12 cellular contexts compared by ENCODE assay signal in genomic region chr2:237132799-237133198, GRCh38. TPM values are rescaled to one million over a fixed set of nuclear protein-coding genes. Genes with fewer than 3 reads are reported as not detected.
DNase-seq lines count a peak whose midpoint lies in the region; ATAC-seq, FAIRE-seq and TF ChIP-seq lines count a peak whose summit lies in the region.
"Had no signal": no experiment of that assay in that cellular context is flagged by ENCODE, and none has a peak within 500 bp of the region (broad histone marks: within the 10 kb centered on the region; RNA-seq: fewer than 3 reads in every experiment).

No MANE protein-coding gene starts in this region.

- no peaks in the 10 kb centered on the region for H3K79me2 ChIP-seq in SK-N-SH (ENCODE audit: insufficient read depth)

- no peaks in the 10 kb centered on the region for H3K36me3 Mint-ChIP-seq in activated CD4-positive, alpha-beta memory T cell treated with anti-CD3 and anti-CD28 coated beads for 36 hours
- H3K36me3 Mint-ChIP-seq in naive thymus-derived CD4-positive, alpha-beta T cell: no peaks in the 10 kb centered on the region

- intact Hi-C loops in sigmoid colon (cut with DNase I): no loop called here
- intact Hi-C loops in activated CD4-positive, alpha-beta memory T cell treated with anti-CD3 and anti-CD28 coated beads for 36 hours (cut with micrococcal nuclease): no loop called here
- intact Hi-C loops in naive thymus-derived CD4-positive, alpha-beta T cell (cut with micrococcal nuclease): no loop called here

- ATAC-seq in SK-N-SH treated with all-trans-retinoic acid at 6 μM for 48 hours: no peak
- ATAC-seq in naive thymus-derived CD4-positive, alpha-beta T cell: no peak
- ATAC-seq: T-helper 17 cell had no signal

- TF ChIP-seq CTCF in SK-N-SH (IDR thresholded peaks at IDR 0.05): peak; percentile 43
- peak; percentile 48 for TF ChIP-seq CTCF in LNCaP clone FGC (IDR thresholded peaks at IDR 0.05; ENCODE audit: control insufficient read depth, extremely low read depth, insufficient read depth)
- no peak for TF ChIP-seq CTCF in sigmoid colon (IDR thresholded peaks at IDR 0.05)

- no peaks in the 10 kb centered on the region for H4K20me1 ChIP-seq in SK-N-SH (ENCODE audit: insufficient read depth)
- H4K20me1 ChIP-seq: BLaER1 had no signal

- no peaks in the 10 kb centered on the region for H3K4me1 Mint-ChIP-seq in activated CD4-positive, alpha-beta memory T cell treated with anti-CD3 and anti-CD28 coated beads for 36 hours (ENCODE audit: low read depth)
- H3K4me1 Mint-ChIP-seq in naive thymus-derived CD4-positive, alpha-beta T cell: no peaks in the 10 kb centered on the region
- H3K4me1 Mint-ChIP-seq: T-helper 17 cell had no signal

- peaks cover 31% of the 10 kb centered on the region for H3F3A ChIP-seq in SK-N-SH (replicated peaks; ENCODE audit: insufficient read depth)

- no peak overlapping the region for H3K4me2 ChIP-seq in SK-N-SH
- H3K4me2 ChIP-seq: BLaER1 had no signal

- H3K9ac ChIP-seq in SK-N-SH: no peak overlapping the region
- H3K9ac ChIP-seq: BLaER1 had no signal

- H3K27ac Mint-ChIP-seq in activated CD4-positive, alpha-beta memory T cell treated with anti-CD3 and anti-CD28 coated beads for 36 hours: no peak overlapping the region
- H3K27ac Mint-ChIP-seq in naive thymus-derived CD4-positive, alpha-beta T cell: no peak overlapping the region
- H3K27ac Mint-ChIP-seq: T-helper 17 cell had no signal

- 82% methylated on average over 5 of the region's 5 CpGs for WGBS in SK-N-SH (ENCODE audit: low lambda C conversion rate)
- WGBS in sigmoid colon, 2 donors: 53 to 66% methylated on average over 5 of the region's 5 CpGs

- H3K4me1 ChIP-seq in SK-N-SH (ENCODE audit: control insufficient read depth in 1 of 2, insufficient read depth in 2 of 2, low read depth in 1 of 2, low read length in 1 of 2) (peaks cover 0 to 8% of the 10 kb centered on the region in 2 experiments; a peak in 3 of 4 replicates), sigmoid colon (peaks cover 0 to 37% (median 19%) of the 10 kb centered on the region in 4 donors)
- no peaks in the 10 kb centered on the region for H3K4me1 ChIP-seq in naive thymus-derived CD4-positive, alpha-beta T cell (ENCODE audit: control insufficient read depth in 2 of 2, insufficient read depth in 2 of 2, low read length in 2 of 2)
- H3K4me1 ChIP-seq: BLaER1 had no signal

- no peak for TF ChIP-seq RAD21 in SK-N-SH (IDR thresholded peaks at IDR 0.05; ENCODE audit: low read length)

- TF ChIP-seq POLR2A in sigmoid colon (IDR thresholded peaks at IDR 0.05): no peak

- H3K36me3 ChIP-seq in SK-N-SH (replicated peaks in 1 of 2; ENCODE audit: control insufficient read depth in 1 of 2, insufficient read depth in 2 of 2, low read length in 1 of 2) (no peaks in the 10 kb centered on the region), sigmoid colon (no peaks in the 10 kb centered on the region)
- H3K36me3 ChIP-seq in naive thymus-derived CD4-positive, alpha-beta T cell (ENCODE audit: control insufficient read depth in 2 of 3, insufficient read depth in 3 of 3, low read length in 3 of 3): no peaks in the 10 kb centered on the region
- H3K36me3 ChIP-seq: BLaER1 had no signal

- no peak overlapping the region for H3K27ac ChIP-seq in SK-N-SH (ENCODE audit: low read depth in 2 of 2, low read length in 1 of 2)
- H3K27ac ChIP-seq in sigmoid colon: peak overlapping the region in 3 of 4 donors; percentile 12 to 55 (median 48)
- no peak overlapping the region for H3K27ac ChIP-seq in naive thymus-derived CD4-positive, alpha-beta T cell (ENCODE audit: low read depth, low read length)
- H3K27ac ChIP-seq: BLaER1 had no signal

- no peak for FAIRE-seq in urothelium cell line (lab: Jason Lieb, UNC)

- H3K9me2 ChIP-seq in SK-N-SH: no peaks in the 10 kb centered on the region

- no peak for TF ChIP-seq EP300 in SK-N-SH (IDR thresholded peaks at IDR 0.05; ENCODE audit: borderline replicate concordance in 1 of 2, low read depth in 1 of 2, low read length in 1 of 2)
- TF ChIP-seq EP300 in sigmoid colon (IDR thresholded peaks at IDR 0.05): no peak

- no peaks in the 10 kb centered on the region for H3K27me3 Mint-ChIP-seq in activated CD4-positive, alpha-beta memory T cell treated with anti-CD3 and anti-CD28 coated beads for 36 hours
- no peaks in the 10 kb centered on the region for H3K27me3 Mint-ChIP-seq in naive thymus-derived CD4-positive, alpha-beta T cell
- H3K27me3 Mint-ChIP-seq: T-helper 17 cell had no signal

- POLR2A ChIA-PET in SK-N-SH (lab: Yijun Ruan, JAX): no interaction called here
- POLR2A ChIA-PET in activated CD4-positive, alpha-beta memory T cell treated with anti-CD3 and anti-CD28 coated beads for 36 hours (lab: Charles Lee): no interaction called here
- POLR2A ChIA-PET in naive thymus-derived CD4-positive, alpha-beta T cell (lab: Charles Lee): no interaction called here

- no peaks in the 10 kb centered on the region for H3K9me3 Mint-ChIP-seq in activated CD4-positive, alpha-beta memory T cell treated with anti-CD3 and anti-CD28 coated beads for 36 hours
- no peaks in the 10 kb centered on the region for H3K9me3 Mint-ChIP-seq in naive thymus-derived CD4-positive, alpha-beta T cell

- no peak overlapping the region for H3K4me3 Mint-ChIP-seq in activated CD4-positive, alpha-beta memory T cell treated with anti-CD3 and anti-CD28 coated beads for 36 hours
- no peak overlapping the region for H3K4me3 Mint-ChIP-seq in naive thymus-derived CD4-positive, alpha-beta T cell
- H3K4me3 Mint-ChIP-seq: T-helper 17 cell had no signal

- H3K27me3 ChIP-seq in SK-N-SH (ENCODE audit: insufficient read depth): no peaks in the 10 kb centered on the region
- H3K27me3 ChIP-seq in sigmoid colon: no peaks in the 10 kb centered on the region
- H3K27me3 ChIP-seq in naive thymus-derived CD4-positive, alpha-beta T cell (ENCODE audit: control insufficient read depth in 2 of 2, insufficient read depth in 2 of 2, low read length in 2 of 2): no peaks in the 10 kb centered on the region
- H3K27me3 ChIP-seq: BLaER1 had no signal

- H3K4me3 ChIP-seq in SK-N-SH (ENCODE audit: low read depth in 2 of 2, low read length in 1 of 2) (no peak overlapping the region), LNCaP clone FGC (ENCODE audit: low read depth, low read length) (no peak overlapping the region), sigmoid colon (no peak overlapping the region)
- H3K4me3 ChIP-seq in naive thymus-derived CD4-positive, alpha-beta T cell (ENCODE audit: low read length): no peak overlapping the region
- H3K4me3 ChIP-seq: BLaER1 had no signal

- no peak overlapping the region for H2AFZ ChIP-seq in SK-N-SH (ENCODE audit: low read depth)

- no peaks in the 10 kb centered on the region for H3K9me3 ChIP-seq in SK-N-SH
- no peaks in the 10 kb centered on the region for H3K9me3 ChIP-seq in sigmoid colon
- no peaks in the 10 kb centered on the region for H3K9me3 ChIP-seq in naive thymus-derived CD4-positive, alpha-beta T cell (ENCODE audit: control insufficient read depth in 2 of 3, low read length in 3 of 3)
- H3K9me3 ChIP-seq: BLaER1 had no signal

- DNase-seq in SK-N-SH (peak; percentile 31), LNCaP clone FGC (ENCODE audit: low read depth) (no peak), dermis blood vessel endothelial cell (peak; percentile 51), sigmoid colon (no peak), urothelium cell line (ENCODE audit: low spot score) (no peak)
- DNase-seq in activated CD4-positive, alpha-beta memory T cell treated with anti-CD3 and anti-CD28 coated beads for 36 hours: no peak
- DNase-seq in naive thymus-derived CD4-positive, alpha-beta T cell: no peak
- DNase-seq: aorta, islet precursor cell, T-helper 17 cell had no signal

- CTCF ChIA-PET in SK-N-SH (lab: Yijun Ruan, JAX): interaction anchor here (0.7 to 3.6 kb wide), 3 partner anchors 12 to 33 kb away, joined by 3 to 26 read pairs (median 9); no protein-coding TSS in a partner anchor
- CTCF ChIA-PET in activated CD4-positive, alpha-beta memory T cell treated with anti-CD3 and anti-CD28 coated beads for 36 hours (lab: Charles Lee): interaction anchor here (0.5 to 2.8 kb wide), 8 partner anchors 10 to 439 kb away, joined by 3 to 14 read pairs (median 3); no protein-coding TSS in a partner anchor
- CTCF ChIA-PET in naive thymus-derived CD4-positive, alpha-beta T cell (lab: Charles Lee): no interaction called here

TF ChIP-seq in SK-N-SH, 30 proteins besides CTCF, POLR2A, EP300 and RAD21 (continues in another document):
- TF ChIP-seq ELF1 (IDR thresholded peaks at IDR 0.05) (no peak), FOSL2 (IDR thresholded peaks at IDR 0.05; ENCODE audit: borderline replicate concordance, low read depth) (no peak), TEAD4 (IDR thresholded peaks at IDR 0.05; ENCODE audit: borderline replicate concordance, insufficient read depth) (no peak)

TF ChIP-seq in SK-N-SH treated with all-trans-retinoic acid at 6 μM for 48 hours, 23 proteins besides CTCF, POLR2A, EP300 and RAD21 (continues in another document):
- no peak for TF ChIP-seq ZNF70 (CRISPR knock-in tag; IDR thresholded peaks at IDR 0.05)
- no peak for TF ChIP-seq CREB5 (CRISPR knock-in tag; IDR thresholded peaks at IDR 0.05; ENCODE audit: low read depth)
- TF ChIP-seq RARB (CRISPR knock-in tag; IDR thresholded peaks at IDR 0.05): no peak

RNA-seq across cellular contexts. Expression of gene COPS8, which starts 47.1 kb away (rescaled TPM):
- polyA plus RNA-seq in SK-N-SH (2012; rRNA removed) (107 and 123 TPM in 2 replicates), sigmoid colon (10 to 100 TPM; 24.7 to 34.8 (median 28.9) TPM)
- polyA plus RNA-seq in SK-N-SH (2012; cell fraction: cytosol; rRNA removed): 147 and 188 TPM in 2 replicates
- polyA plus RNA-seq in SK-N-SH (2012; cell fraction: nucleus; rRNA removed): 29.4 and 69.0 TPM in 2 replicates
- total RNA-seq in dermis blood vessel endothelial cell (80.2 and 95.4 TPM in 2 replicates), sigmoid colon (10 to 100 TPM; 59.1 to 95.6 (median 82.7) TPM)
- total RNA-seq in activated CD4-positive, alpha-beta memory T cell treated with anti-CD3 and anti-CD28 coated beads for 36 hours: 10 to 100 TPM; 61.1 to 66.8 TPM
- 10 to 100 TPM; 31.2 to 46.4 (median 40.8) TPM for total RNA-seq in naive thymus-derived CD4-positive, alpha-beta T cell
- polyA plus RNA-seq in naive thymus-derived CD4-positive, alpha-beta T cell: 10 to 100 TPM; 53.8 to 55.5 TPM

Comparison
In these comparisons a context has a peak if more than half of its experiments do, and no peak if none do; other contexts are left out.
1. DNase-seq: peak in SK-N-SH (single experiment) and dermis blood vessel endothelial cell (single experiment); none in LNCaP clone FGC (single experiment), sigmoid colon (single experiment), urothelium cell line (single experiment), activated CD4-positive, alpha-beta memory T cell treated with anti-CD3 and anti-CD28 coated beads for 36 hours (single experiment) and naive thymus-derived CD4-positive, alpha-beta T cell (0 of 9).
2. H3K27ac ChIP-seq: peak in sigmoid colon (3 of 4); none in SK-N-SH (0 of 2) and naive thymus-derived CD4-positive, alpha-beta T cell (single experiment).
3. CTCF ChIP-seq: peak in SK-N-SH (single experiment) and LNCaP clone FGC (single experiment); none in sigmoid colon (0 of 4).